Comparison of ENCODE assay signal across 28 cellular contexts in the genomic region with DNA sequence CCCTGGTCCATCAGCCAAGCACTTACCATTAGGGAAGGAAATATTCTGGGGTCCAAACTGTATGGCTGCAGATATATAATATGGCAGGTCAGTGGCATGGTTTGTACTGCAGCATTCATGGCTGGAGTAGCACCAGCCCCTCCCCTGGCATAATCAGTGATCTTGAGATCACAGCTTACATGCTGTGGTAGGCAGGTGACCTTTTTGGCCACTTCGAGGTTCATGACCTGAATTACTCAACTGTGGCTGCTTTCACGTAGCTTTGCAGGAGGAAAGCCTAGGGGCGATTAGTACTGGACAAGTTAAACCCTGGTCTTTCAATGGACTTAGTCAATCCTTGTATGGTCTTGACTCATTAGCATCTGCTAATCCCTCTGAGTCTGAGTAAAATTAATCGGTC.
"Had no signal": no experiment of that assay in that cellular context is flagged by ENCODE, and none has a peak within 500 bp of the region (broad histone marks: within the 10 kb centered on the region; RNA-seq: fewer than 3 reads in every experiment).

No MANE protein-coding gene starts in this region.

- H3K27ac ChIP-seq: gastrocnemius medialis, hepatocyte, lower lobe of right lung, neural progenitor cell, parathyroid adenoma, psoas muscle, spleen, thoracic aorta had no signal

- H3K4me1 Mint-ChIP-seq: activated CD8-positive, alpha-beta memory T cell treated with anti-CD3 and anti-CD28 coated beads, Interleukin-2, amount 10 ng/mL, durations not matched to agents 7 days and 5 days; activated naive CD4-positive, alpha-beta T cell treated with anti-CD3 and anti-CD28 coated beads, Interleukin-2, amount 50 U/mL, for 24 hours; activated naive CD8-positive, alpha-beta T cell treated with anti-CD3 and anti-CD28 coated beads, Interleukin-2, amount 50 U/mL, for 24 hours; natural killer cell had no signal

- ATAC-seq: activated CD8-positive, alpha-beta memory T cell treated with anti-CD3 and anti-CD28 coated beads, Interleukin-2, amount 10 ng/mL, durations not matched to agents 7 days and 5 days; activated CD8-positive, alpha-beta T cell treated with anti-CD3 and anti-CD28 coated beads, Interleukin-2, amount 10 ng/mL, durations not matched to agents 7 days and 5 days; activated naive CD8-positive, alpha-beta T cell treated with anti-CD3 and anti-CD28 coated beads, Interleukin-2, amount 50 U/mL, for 24 hours; gastrocnemius medialis; lower lobe of right lung; natural killer cell; psoas muscle; right cardiac atrium; WTC11 had no signal

- H3K79me2 ChIP-seq: hepatocyte, parathyroid adenoma had no signal

- H3K27me3 ChIP-seq: gastrocnemius medialis, hepatocyte, neural progenitor cell, spleen had no signal

- H3K36me3 Mint-ChIP-seq: activated CD8-positive, alpha-beta memory T cell treated with anti-CD3 and anti-CD28 coated beads, Interleukin-2, amount 10 ng/mL, durations not matched to agents 7 days and 5 days; activated naive CD4-positive, alpha-beta T cell treated with anti-CD3 and anti-CD28 coated beads, Interleukin-2, amount 50 U/mL, for 24 hours; natural killer cell had no signal

- H3K4me3 ChIP-seq: gastrocnemius medialis, hepatocyte, lower lobe of right lung, neural progenitor cell, psoas muscle, spleen, thoracic aorta had no signal

- H3K27me3 Mint-ChIP-seq: activated CD8-positive, alpha-beta memory T cell treated with anti-CD3 and anti-CD28 coated beads, Interleukin-2, amount 10 ng/mL, durations not matched to agents 7 days and 5 days; activated naive CD8-positive, alpha-beta T cell treated with anti-CD3 and anti-CD28 coated beads, Interleukin-2, amount 50 U/mL, for 24 hours had no signal

- H3K9ac ChIP-seq: neural progenitor cell, parathyroid adenoma had no signal

- H3K4me2 ChIP-seq: hepatocyte, neural progenitor cell had no signal

- H2AFZ ChIP-seq: hepatocyte, neural progenitor cell, parathyroid adenoma had no signal

- H3K36me3 ChIP-seq: gastrocnemius medialis, lower lobe of right lung, neural progenitor cell, spleen, thoracic aorta had no signal

- H3K4me3 Mint-ChIP-seq: activated CD8-positive, alpha-beta memory T cell treated with anti-CD3 and anti-CD28 coated beads, Interleukin-2, amount 10 ng/mL, durations not matched to agents 7 days and 5 days; activated CD8-positive, alpha-beta T cell treated with anti-CD3 and anti-CD28 coated beads, Interleukin-2, amount 10 ng/mL, durations not matched to agents 7 days and 5 days; activated naive CD4-positive, alpha-beta T cell treated with anti-CD3 and anti-CD28 coated beads, Interleukin-2, amount 50 U/mL, for 24 hours; activated naive CD8-positive, alpha-beta T cell treated with anti-CD3 and anti-CD28 coated beads, Interleukin-2, amount 50 U/mL, for 24 hours; natural killer cell; neural progenitor cell; WTC11 had no signal

- H3K9me3 Mint-ChIP-seq: activated naive CD4-positive, alpha-beta T cell treated with anti-CD3 and anti-CD28 coated beads, Interleukin-2, amount 50 U/mL, for 24 hours; activated naive CD8-positive, alpha-beta T cell treated with anti-CD3 and anti-CD28 coated beads, Interleukin-2, amount 50 U/mL, for 24 hours; activated T-helper 2 cell treated with anti-CD3 and anti-CD28 coated beads, Interferon-gamma antibody, Interleukin-2, Interleukin-4, amounts not matched to agents 10 μg/mL and 5 μg/mL and 100 μg/mL, durations not matched to agents 14 hours and 24 hours and 36 hours; natural killer cell had no signal

- H3K9me3 ChIP-seq: gastrocnemius medialis, lower lobe of right lung, psoas muscle, spleen, thoracic aorta had no signal

- H3K4me1 ChIP-seq: gastrocnemius medialis, parathyroid adenoma, psoas muscle had no signal

- FAIRE-seq: keratinocyte, urothelium cell line had no signal

- DNase-seq: activated CD4-positive, alpha-beta T cell treated with anti-CD3 and anti-CD28 coated beads for 1 hour; activated CD8-positive, alpha-beta memory T cell treated with anti-CD3 and anti-CD28 coated beads, Interleukin-2, amount 10 ng/mL, durations not matched to agents 7 days and 5 days; activated CD8-positive, alpha-beta T cell treated with anti-CD3 and anti-CD28 coated beads, Interleukin-2, amount 10 ng/mL, durations not matched to agents 7 days and 5 days; activated naive CD8-positive, alpha-beta T cell treated with anti-CD3 and anti-CD28 coated beads, Interleukin-2, amount 50 U/mL, for 24 hours; activated T-cell treated with anti-CD3 and anti-CD28 coated beads, Interleukin-2, amount 50 U/mL, for 48 hours; amygdala; central memory CD4-positive, alpha-beta T cell; gastrocnemius medialis; glutamatergic neuron; lower lobe of right lung; mesendoderm; natural killer cell; occipital lobe; psoas muscle; right cardiac atrium; spleen; stimulated activated naive CD4-positive, alpha-beta T cell treated with Interleukin-2 at 50 U/mL for 16 hours; T-helper 2 cell; trophoblast cell had no signal

- H3K27ac Mint-ChIP-seq: activated CD8-positive, alpha-beta memory T cell treated with anti-CD3 and anti-CD28 coated beads, Interleukin-2, amount 10 ng/mL, durations not matched to agents 7 days and 5 days; activated CD8-positive, alpha-beta T cell treated with anti-CD3 and anti-CD28 coated beads, Interleukin-2, amount 10 ng/mL, durations not matched to agents 7 days and 5 days; activated naive CD4-positive, alpha-beta T cell treated with anti-CD3 and anti-CD28 coated beads, Interleukin-2, amount 50 U/mL, for 24 hours; activated naive CD8-positive, alpha-beta T cell treated with anti-CD3 and anti-CD28 coated beads, Interleukin-2, amount 50 U/mL, for 24 hours; activated T-helper 2 cell treated with anti-CD3 and anti-CD28 coated beads, Interferon-gamma antibody, Interleukin-2, Interleukin-4, amounts not matched to agents 10 μg/mL and 5 μg/mL and 100 μg/mL, durations not matched to agents 14 hours and 24 hours and 36 hours; natural killer cell; neural progenitor cell; WTC11 had no signal
